ENCODE assay signal across 27 cellular contexts in genomic region chr12:131908716-131909595, GRCh38.
"Had no signal": no experiment of that assay in that cellular context is flagged by ENCODE, and none has a peak within 500 bp of the region (broad histone marks: within the 10 kb centered on the region; RNA-seq: fewer than 3 reads in every experiment).

No MANE protein-coding gene starts in this region.

- DNase-seq: activated B cell treated with CpG ODN at 0.5 μM for 24 hours; activated CD8-positive, alpha-beta memory T cell treated with anti-CD3 and anti-CD28 coated beads, Interleukin-2, amount 10 ng/mL, durations not matched to agents 7 days and 5 days; activated CD8-positive, alpha-beta T cell treated with anti-CD3 and anti-CD28 coated beads, Interleukin-2, amount 10 ng/mL, durations not matched to agents 7 days and 5 days; activated naive CD8-positive, alpha-beta T cell treated with anti-CD3 and anti-CD28 coated beads, Interleukin-2, amount 50 U/mL, for 24 hours; activated T-cell treated with anti-CD3 and anti-CD28 coated beads, Interleukin-2, amount 50 U/mL, for 48 hours; amygdala; effector CD8-positive, alpha-beta T cell; esophagus squamous epithelium; foreskin melanocyte; naive B cell; nephron progenitor cell; stimulated activated naive CD4-positive, alpha-beta T cell treated with Interleukin-2 at 50 U/mL for 16 hours had no signal

- ATAC-seq: activated CD8-positive, alpha-beta memory T cell treated with anti-CD3 and anti-CD28 coated beads, Interleukin-2, amount 10 ng/mL, durations not matched to agents 7 days and 5 days; activated CD8-positive, alpha-beta T cell treated with anti-CD3 and anti-CD28 coated beads, Interleukin-2, amount 10 ng/mL, durations not matched to agents 7 days and 5 days; activated naive CD8-positive, alpha-beta T cell treated with anti-CD3 and anti-CD28 coated beads, Interleukin-2, amount 50 U/mL, for 24 hours; heart right ventricle; pancreas had no signal

- H3K36me3 Mint-ChIP-seq: activated CD8-positive, alpha-beta memory T cell treated with anti-CD3 and anti-CD28 coated beads, Interleukin-2, amount 10 ng/mL, durations not matched to agents 7 days and 5 days; activated naive CD4-positive, alpha-beta T cell treated with anti-CD3 and anti-CD28 coated beads, Interleukin-2, amount 50 U/mL, for 24 hours; naive B cell had no signal

- H3K4me1 ChIP-seq: prostate gland had no signal

- H3K27ac Mint-ChIP-seq: activated B cell treated with CpG ODN at 0.5 μM for 24 hours; activated CD8-positive, alpha-beta memory T cell treated with anti-CD3 and anti-CD28 coated beads, Interleukin-2, amount 10 ng/mL, durations not matched to agents 7 days and 5 days; activated CD8-positive, alpha-beta T cell treated with anti-CD3 and anti-CD28 coated beads, Interleukin-2, amount 10 ng/mL, durations not matched to agents 7 days and 5 days; activated naive CD4-positive, alpha-beta T cell treated with anti-CD3 and anti-CD28 coated beads, Interleukin-2, amount 50 U/mL, for 24 hours; activated naive CD8-positive, alpha-beta T cell treated with anti-CD3 and anti-CD28 coated beads, Interleukin-2, amount 50 U/mL, for 24 hours; activated T-helper 2 cell treated with anti-CD3 and anti-CD28 coated beads, Interferon-gamma antibody, Interleukin-2, Interleukin-4, amounts not matched to agents 10 μg/mL and 5 μg/mL and 100 μg/mL, durations not matched to agents 14 hours and 24 hours and 36 hours; mesothelial cell of epicardium; naive B cell; nephron progenitor cell; T-helper 2 cell treated with Interferon-gamma antibody and Interleukin-4, amounts not matched to agents 5 μg/mL and 100 μg/mL, for 36 hours had no signal

- H3K9me3 ChIP-seq: breast epithelium, esophagus squamous epithelium, heart right ventricle, pancreas, prostate gland, thoracic aorta, upper lobe of left lung, vagina had no signal

- H3K4me1 Mint-ChIP-seq: activated B cell treated with CpG ODN at 0.5 μM for 24 hours, mesothelial cell of epicardium, nephron progenitor cell had no signal

- FAIRE-seq: colon, endometrium, pancreas had no signal

- H3K27ac ChIP-seq: breast epithelium, epithelial cell of prostate, esophagus squamous epithelium, heart right ventricle, pancreas, prostate gland, thoracic aorta, upper lobe of left lung, vagina had no signal

- H3K4me3 ChIP-seq: breast epithelium, esophagus squamous epithelium, heart right ventricle, pancreas, prostate gland, thoracic aorta, upper lobe of left lung, vagina had no signal

- H3K27me3 Mint-ChIP-seq: activated B cell treated with CpG ODN at 0.5 μM for 24 hours; activated CD8-positive, alpha-beta memory T cell treated with anti-CD3 and anti-CD28 coated beads, Interleukin-2, amount 10 ng/mL, durations not matched to agents 7 days and 5 days; activated naive CD4-positive, alpha-beta T cell treated with anti-CD3 and anti-CD28 coated beads, Interleukin-2, amount 50 U/mL, for 24 hours; activated naive CD8-positive, alpha-beta T cell treated with anti-CD3 and anti-CD28 coated beads, Interleukin-2, amount 50 U/mL, for 24 hours; central memory CD8-positive, alpha-beta T cell; naive B cell had no signal

- H3K27me3 ChIP-seq: breast epithelium, esophagus squamous epithelium, heart right ventricle, pancreas, upper lobe of left lung, vagina had no signal

- H3K9me3 Mint-ChIP-seq: activated B cell treated with CpG ODN at 0.5 μM for 24 hours; activated naive CD4-positive, alpha-beta T cell treated with anti-CD3 and anti-CD28 coated beads, Interleukin-2, amount 50 U/mL, for 24 hours; activated naive CD8-positive, alpha-beta T cell treated with anti-CD3 and anti-CD28 coated beads, Interleukin-2, amount 50 U/mL, for 24 hours; activated T-helper 2 cell treated with anti-CD3 and anti-CD28 coated beads, Interferon-gamma antibody, Interleukin-2, Interleukin-4, amounts not matched to agents 10 μg/mL and 5 μg/mL and 100 μg/mL, durations not matched to agents 14 hours and 24 hours and 36 hours; central memory CD8-positive, alpha-beta T cell; mesothelial cell of epicardium; naive B cell; nephron progenitor cell; T-helper 2 cell treated with Interferon-gamma antibody and Interleukin-4, amounts not matched to agents 5 μg/mL and 100 μg/mL, for 36 hours had no signal

- H3K4me3 Mint-ChIP-seq: activated B cell treated with CpG ODN at 0.5 μM for 24 hours; activated CD8-positive, alpha-beta memory T cell treated with anti-CD3 and anti-CD28 coated beads, Interleukin-2, amount 10 ng/mL, durations not matched to agents 7 days and 5 days; activated CD8-positive, alpha-beta T cell treated with anti-CD3 and anti-CD28 coated beads, Interleukin-2, amount 10 ng/mL, durations not matched to agents 7 days and 5 days; activated naive CD4-positive, alpha-beta T cell treated with anti-CD3 and anti-CD28 coated beads, Interleukin-2, amount 50 U/mL, for 24 hours; activated naive CD8-positive, alpha-beta T cell treated with anti-CD3 and anti-CD28 coated beads, Interleukin-2, amount 50 U/mL, for 24 hours; central memory CD8-positive, alpha-beta T cell; mesothelial cell of epicardium; naive B cell; nephron progenitor cell; T-helper 2 cell treated with Interferon-gamma antibody and Interleukin-4, amounts not matched to agents 5 μg/mL and 100 μg/mL, for 36 hours had no signal
